In the genomic region with DNA sequence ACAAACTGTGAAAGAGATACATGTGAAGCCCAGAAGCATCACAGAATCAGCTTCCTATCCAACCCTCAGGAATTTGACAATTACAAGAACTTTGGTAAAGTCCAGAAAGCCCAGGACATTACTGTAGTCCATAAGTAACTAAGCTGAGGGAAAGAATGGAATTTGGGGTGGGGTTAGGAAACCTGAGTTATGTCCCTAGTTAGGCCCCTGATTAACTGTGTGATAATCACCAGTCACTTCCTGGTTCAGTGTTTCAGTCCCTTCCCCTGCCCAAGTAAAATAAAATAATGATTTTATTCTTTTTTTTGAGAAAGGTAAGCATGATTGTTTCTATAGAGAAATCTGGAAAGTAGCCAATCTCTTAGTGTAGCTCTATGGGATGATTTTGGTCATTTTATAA, we compare ENCODE assay signal across 3 cellular contexts. TPM values are rescaled to one million over a fixed set of nuclear protein-coding genes. Genes with fewer than 3 reads are reported as not detected.
"Had no signal": no experiment of that assay in that cellular context is flagged by ENCODE, and none has a peak within 500 bp of the region (broad histone marks: within the 10 kb centered on the region; RNA-seq: fewer than 3 reads in every experiment).

No MANE protein-coding gene starts in this region.

RNA-seq across cellular contexts. Expression of a gene that starts 57.8 kb away (rescaled TPM):
- total RNA-seq: activated CD4-positive, alpha-beta T cell treated with anti-CD3 and anti-CD28 coated beads, Interleukin-2, amount 10 ng/mL, durations not matched to agents 24 days and 14 days; left ventricle myocardium superior; mesenteric fat pad had no signal
